Comparison of ENCODE assay signal across 22 cellular contexts in genomic region chr2:190333395-190333794, GRCh38. TPM values are rescaled to one million over a fixed set of nuclear protein-coding genes. Genes with fewer than 3 reads are reported as not detected.
DNase-seq lines count a peak whose midpoint lies in the region; ATAC-seq, FAIRE-seq and TF ChIP-seq lines count a peak whose summit lies in the region.
"Had no signal": no experiment of that assay in that cellular context is flagged by ENCODE, and none has a peak within 500 bp of the region (broad histone marks: within the 10 kb centered on the region; RNA-seq: fewer than 3 reads in every experiment).

No MANE protein-coding gene starts in this region.

- intact Hi-C loops in IMR-90 (cut with micrococcal nuclease), result no loop called here
- intact Hi-C loops in endothelial cell of umbilical vein (cut with micrococcal nuclease), result loop anchor here (5.0 to 10.0 kb wide), 2 partner anchors 351 to 469 kb away; no protein-coding TSS in a partner anchor
- intact Hi-C loops in lower lobe of right lung (cut with DNase I), result no loop called here

- H2AFZ ChIP-seq in IMR-90 (replicated peaks; ENCODE audit: low read length, poor library complexity) (no peak overlapping the region), endothelial cell of umbilical vein (ENCODE audit: low read depth, low read length) (peak overlapping the region; percentile 69)

- H3K9me3 Mint-ChIP-seq in activated CD8-positive, alpha-beta memory T cell treated with anti-CD3 and anti-CD28 coated beads, Interleukin-2, amount 10 ng/mL, durations not matched to agents 7 days and 5 days (ENCODE audit: low read depth), result no peaks in the 10 kb centered on the region
- H3K9me3 Mint-ChIP-seq: CD4-positive, alpha-beta memory T cell had no signal

- TF ChIP-seq RAD21 in IMR-90 (IDR thresholded peaks at IDR 0.05; ENCODE audit: low read length), result no peak

- H3K9ac ChIP-seq in IMR-90 (ENCODE audit: low read depth, low read length) (no peak overlapping the region), endothelial cell of umbilical vein (replicated peaks; ENCODE audit: extremely low read depth, insufficient read depth, low read length) (peak overlapping the region; percentile 21)
- H3K9ac ChIP-seq: BLaER1 had no signal

- peaks cover 2% of the 10 kb centered on the region for H3K36me3 Mint-ChIP-seq in activated CD8-positive, alpha-beta memory T cell treated with anti-CD3 and anti-CD28 coated beads, Interleukin-2, amount 10 ng/mL, durations not matched to agents 7 days and 5 days
- H3K36me3 Mint-ChIP-seq: CD4-positive, alpha-beta memory T cell had no signal

- TF ChIP-seq CTCF in IMR-90 (conservative IDR thresholded peaks at IDR 0.05; ENCODE audit: low read depth, low read length) (no peak), endothelial cell of umbilical vein (IDR thresholded peaks at IDR 0.05; ENCODE audit: extremely low read depth in 1 of 2, insufficient read depth in 1 of 2, low read depth in 1 of 2, low read length in 2 of 2) (no peak), lower lobe of right lung (IDR thresholded peaks at IDR 0.05) (no peak), suprapubic skin (IDR thresholded peaks at IDR 0.05) (no peak)

- WGBS in IMR-90 (ENCODE audit: extremely low coverage in 2 of 2, insufficient read length in 1 of 2), 2 experiments, result no CpG with 5 or more reads among the region's 8 CpGs
- WGBS in suprapubic skin, result 60% methylated on average over 8 of the region's 8 CpGs

- H3K4me3 ChIP-seq in IMR-90 (ENCODE audit: insufficient read depth, low read depth, low read length) (no peak overlapping the region), endothelial cell of umbilical vein (replicated peaks in 1 of 3; ENCODE audit: insufficient read depth in 1 of 3, low read depth in 1 of 3, low read length in 3 of 3) (no peak overlapping the region), lower lobe of right lung (no peak overlapping the region), suprapubic skin (no peak overlapping the region)
- H3K4me3 ChIP-seq: BLaER1 had no signal

- H3K27ac ChIP-seq in IMR-90 (ENCODE audit: insufficient read depth, low read length) (no peak overlapping the region), endothelial cell of umbilical vein (ENCODE audit: insufficient read depth, low read depth, low read length) (peak overlapping the region; percentile 77), lower lobe of right lung (peak overlapping the region; percentile 41), suprapubic skin (peak overlapping the region; percentile 23)
- H3K27ac ChIP-seq: BLaER1 had no signal

- H3K9me1 ChIP-seq in IMR-90 (ENCODE audit: insufficient read depth, low read length), result no peaks in the 10 kb centered on the region
- H3K9me1 ChIP-seq in endothelial cell of umbilical vein (replicated peaks; ENCODE audit: control insufficient read depth, extremely low read depth, insufficient read depth, low read length), result no peaks in the 10 kb centered on the region

- dilution Hi-C loops in IMR-90 (cut with HindIII; ENCODE audit: low sequenced_read_pairs, unreplicated experiment), result no loop called here
- dilution Hi-C loops in endothelial cell of umbilical vein (cut with MboI; ENCODE audit: extremely low pct_ligation_motif_present, low sequenced_read_pairs), result no loop called here

- no peak overlapping the region for H3K23ac ChIP-seq in IMR-90 (ENCODE audit: low read depth, low read length)

- H3K9me3 ChIP-seq in IMR-90 (ENCODE audit: control insufficient read depth, insufficient read depth, low read length) (no peaks in the 10 kb centered on the region), endothelial cell of umbilical vein (replicated peaks; ENCODE audit: control insufficient read depth, insufficient read depth, low read length) (no peaks in the 10 kb centered on the region), lower lobe of right lung (no peaks in the 10 kb centered on the region), suprapubic skin (no peaks in the 10 kb centered on the region)
- H3K9me3 ChIP-seq: BLaER1 had no signal

- H4K91ac ChIP-seq in IMR-90 (ENCODE audit: insufficient read depth, low read depth, low read length), result no peak overlapping the region

- H2AK5ac ChIP-seq in IMR-90 (ENCODE audit: low read depth, low read length), result no peak overlapping the region

- no peak overlapping the region for H2BK15ac ChIP-seq in IMR-90 (ENCODE audit: low read depth, low read length)

- in situ Hi-C loops in IMR-90 (cut with MboI; ENCODE audit: low sequenced_read_pairs) (no loop called here), G401 (cut with HindIII; ENCODE audit: low sequenced_read_pairs) (no loop called here)

- no peaks in the 10 kb centered on the region for H4K20me1 ChIP-seq in IMR-90 (ENCODE audit: insufficient read depth, low read length)
- H4K20me1 ChIP-seq in endothelial cell of umbilical vein (replicated peaks; ENCODE audit: control insufficient read depth, extremely low read depth, insufficient read depth, low read length), result no peaks in the 10 kb centered on the region
- H4K20me1 ChIP-seq: BLaER1 had no signal

- no peaks in the 10 kb centered on the region for H3K27me3 ChIP-seq in IMR-90 (ENCODE audit: control insufficient read depth, insufficient read depth, low read length)
- H3K27me3 ChIP-seq in endothelial cell of umbilical vein (ENCODE audit: control insufficient read depth in 2 of 2, insufficient read depth in 2 of 2, low read length in 2 of 2), result no peaks in the 10 kb centered on the region
- H3K27me3 ChIP-seq in lower lobe of right lung (ENCODE audit: low read depth), result no peaks in the 10 kb centered on the region
- no peaks in the 10 kb centered on the region for H3K27me3 ChIP-seq in suprapubic skin
- H3K27me3 ChIP-seq: BLaER1 had no signal

- no peak overlapping the region for H3K27ac Mint-ChIP-seq in activated CD8-positive, alpha-beta memory T cell treated with anti-CD3 and anti-CD28 coated beads, Interleukin-2, amount 10 ng/mL, durations not matched to agents 7 days and 5 days
- H3K27ac Mint-ChIP-seq: CD4-positive, alpha-beta memory T cell had no signal

- H3K4me2 ChIP-seq in IMR-90 (ENCODE audit: low read depth, low read length), result no peak overlapping the region
- H3K4me2 ChIP-seq in endothelial cell of umbilical vein (ENCODE audit: insufficient read depth, low read length), result peak overlapping the region; percentile 90
- H3K4me2 ChIP-seq: BLaER1 had no signal

- H3K14ac ChIP-seq in IMR-90 (replicated peaks; ENCODE audit: low read depth, low read length), result no peak overlapping the region

- no peak overlapping the region for H2BK20ac ChIP-seq in IMR-90 (ENCODE audit: low read depth, low read length)

- CTCF ChIA-PET in IMR-90 (lab: Yijun Ruan, JAX), result no interaction called here
- CTCF ChIA-PET in endothelial cell of umbilical vein (lab: Charles Lee), result interaction anchor here (0.9 to 2.2 kb wide), 4 partner anchors 9 to 13 kb away, joined by 3 to 9 read pairs (median 4); partner anchors contain the start of genes HIBCH and INPP1
- CTCF ChIA-PET in activated CD8-positive, alpha-beta memory T cell treated with anti-CD3 and anti-CD28 coated beads, Interleukin-2, amount 10 ng/mL, durations not matched to agents 7 days and 5 days (lab: Charles Lee), result no interaction called here

- no peak overlapping the region for H3K56ac ChIP-seq in IMR-90 (ENCODE audit: extremely low read depth, insufficient read depth, low read length)

- H3K79me1 ChIP-seq in IMR-90 (ENCODE audit: low read depth in 1 of 2, low read length in 2 of 2), result no peaks in the 10 kb centered on the region

- H2AK9ac ChIP-seq in IMR-90 (replicated peaks; ENCODE audit: low read depth, low read length, poor library complexity), result no peak overlapping the region

- H3K4me1 ChIP-seq in IMR-90 (ENCODE audit: control insufficient read depth, insufficient read depth, low read length) (no peaks in the 10 kb centered on the region), endothelial cell of umbilical vein (ENCODE audit: control insufficient read depth, extremely low read depth, insufficient read depth, low read length) (peaks cover 25% of the 10 kb centered on the region), lower lobe of right lung (no peaks in the 10 kb centered on the region), suprapubic skin (peaks cover 12% of the 10 kb centered on the region)
- H3K4me1 ChIP-seq: BLaER1 had no signal

- no peak for TF ChIP-seq EP300 in suprapubic skin (IDR thresholded peaks at IDR 0.05)

- no peak overlapping the region for H2BK120ac ChIP-seq in IMR-90 (ENCODE audit: low read depth, low read length)

- H3K27me3 Mint-ChIP-seq in activated CD8-positive, alpha-beta memory T cell treated with anti-CD3 and anti-CD28 coated beads, Interleukin-2, amount 10 ng/mL, durations not matched to agents 7 days and 5 days, result peaks cover 25% of the 10 kb centered on the region

- H3K4me3 Mint-ChIP-seq in activated CD8-positive, alpha-beta memory T cell treated with anti-CD3 and anti-CD28 coated beads, Interleukin-2, amount 10 ng/mL, durations not matched to agents 7 days and 5 days, result no peak overlapping the region
- H3K4me3 Mint-ChIP-seq: CD4-positive, alpha-beta memory T cell had no signal

- POLR2A ChIA-PET in IMR-90 (lab: Charles Lee; ENCODE audit: unreplicated experiment), result no interaction called here
- POLR2A ChIA-PET in endothelial cell of umbilical vein (lab: Charles Lee), result no interaction called here

- no TSS peak for BruUV-seq in IMR-90 (replicated peaks; lab: Mats Ljungman, UMichigan)
- BruUV-seq in endothelial cell of umbilical vein (replicated peaks; lab: Mats Ljungman, UMichigan), result no TSS peak

- FAIRE-seq in endothelial cell of umbilical vein (lab: Jason Lieb, UNC), result no peak
- FAIRE-seq: GM12892, GM18507, HTR-8/SVneo had no signal

- no peak overlapping the region for H4K5ac ChIP-seq in IMR-90 (ENCODE audit: low read depth, low read length)

- no peak overlapping the region for H3K4ac ChIP-seq in IMR-90 (ENCODE audit: low read depth, low read length)

- no peak for TF ChIP-seq POLR2A in IMR-90 (IDR thresholded peaks at IDR 0.05; ENCODE audit: low read depth, low read length)
- no peak for TF ChIP-seq POLR2A in endothelial cell of umbilical vein (IDR thresholded peaks at IDR 0.05; ENCODE audit: low read depth, low read length)
- no peak for TF ChIP-seq POLR2A in suprapubic skin (IDR thresholded peaks at IDR 0.05)

- H4K8ac ChIP-seq in IMR-90 (ENCODE audit: low read depth in 2 of 2, low read length in 2 of 2), result no peak overlapping the region

- no peaks in the 10 kb centered on the region for H3K36me3 ChIP-seq in IMR-90 (ENCODE audit: control insufficient read depth, insufficient read depth, low read length)
- no peaks in the 10 kb centered on the region for H3K36me3 ChIP-seq in endothelial cell of umbilical vein (ENCODE audit: control insufficient read depth in 2 of 2, extremely low read depth in 1 of 2, insufficient read depth in 2 of 2, low read length in 2 of 2)
- no peaks in the 10 kb centered on the region for H3K36me3 ChIP-seq in lower lobe of right lung
- no peaks in the 10 kb centered on the region for H3K36me3 ChIP-seq in suprapubic skin
- H3K36me3 ChIP-seq: BLaER1 had no signal

- H3K4me1 Mint-ChIP-seq in activated CD8-positive, alpha-beta memory T cell treated with anti-CD3 and anti-CD28 coated beads, Interleukin-2, amount 10 ng/mL, durations not matched to agents 7 days and 5 days, result no peaks in the 10 kb centered on the region
- H3K4me1 Mint-ChIP-seq: CD4-positive, alpha-beta memory T cell had no signal

- DNase-seq in IMR-90, result no peak
- DNase-seq in endothelial cell of umbilical vein (ENCODE audit: low read depth, low spot score), result no peak
- DNase-seq in lower lobe of right lung, result no peak
- no peak for DNase-seq in suprapubic skin (ENCODE audit: low spot score in 2 of 2)
- no peak for DNase-seq in activated CD8-positive, alpha-beta memory T cell treated with anti-CD3 and anti-CD28 coated beads, Interleukin-2, amount 10 ng/mL, durations not matched to agents 7 days and 5 days
- DNase-seq in G401 (ENCODE audit: low spot score), result no peak
- DNase-seq: CD4-positive, alpha-beta memory T cell; DMS153; EL; MM.1S; NCI-H1092; NCI-H146; NCI-H2081 treated with DMSO at 0.1 percent for 48 hours; NCI-H510A treated with DMSO at 0.1 percent for 48 hours; NCI-H774; OCI-M1; Right ventricle myocardium superior had no signal

- no peak overlapping the region for H2BK5ac ChIP-seq in IMR-90 (ENCODE audit: low read depth, low read length, poor library complexity, severe bottlenecking)

- no peaks in the 10 kb centered on the region for H3K79me2 ChIP-seq in endothelial cell of umbilical vein (ENCODE audit: control insufficient read depth, insufficient read depth, low read length)

- H3K18ac ChIP-seq in IMR-90 (ENCODE audit: low read depth, low read length), result no peak overlapping the region

- no peak for ATAC-seq in IMR-90 (ENCODE audit: low read depth)
- no peak for ATAC-seq in lower lobe of right lung
- ATAC-seq in HG02870 (IDR thresholded peaks at IDR 0.05; ENCODE audit: unreplicated experiment), result no peak
- no peak for ATAC-seq in activated CD8-positive, alpha-beta memory T cell treated with anti-CD3 and anti-CD28 coated beads, Interleukin-2, amount 10 ng/mL, durations not matched to agents 7 days and 5 days

RNA-seq across cellular contexts. Expression of gene INPP1, which starts 10.0 kb away (rescaled TPM):
- total RNA-seq in IMR-90 (2012; rRNA removed) (3.6 and 4.1 TPM in 2 replicates), endothelial cell of umbilical vein (32.6 and 36.8 TPM in 2 replicates), lower lobe of right lung (23.4 TPM), suprapubic skin (10 to 100 TPM; 14.0 to 26.5 (median 17.5) TPM)
- polyA plus RNA-seq in IMR-90 (2012; rRNA removed) (10.1 and 10.7 TPM in 2 replicates), endothelial cell of umbilical vein (9.3 and 10.6 TPM in 2 replicates)
- 3.0 and 5.1 TPM in 2 replicates for polyA plus RNA-seq in IMR-90 (2012; cell fraction: cytosol; rRNA removed)
- polyA plus RNA-seq in IMR-90 (2012; cell fraction: nucleus; rRNA removed; ENCODE audit: low replicate concordance), result 6.9 and 28.7 TPM in 2 replicates
- 15.1 and 15.6 TPM in 2 replicates for polyA plus RNA-seq in endothelial cell of umbilical vein (2011; cell fraction: cytosol; rRNA removed)
- polyA plus RNA-seq in endothelial cell of umbilical vein (2011; cell fraction: nucleus; rRNA removed), result 24.4 and 25.0 TPM in 2 replicates
- polyA plus RNA-seq in endothelial cell of umbilical vein (2012), result 30.3 and 38.4 TPM in 2 replicates
- 8.6 and 11.5 TPM in 2 replicates for polyA minus RNA-seq in endothelial cell of umbilical vein
- 6.8 TPM for polyA minus RNA-seq in endothelial cell of umbilical vein (2011; cell fraction: cytosol; rRNA and poly(A)+ RNA removed)
- 14.1 and 15.2 TPM in 2 replicates for polyA minus RNA-seq in endothelial cell of umbilical vein (2011; cell fraction: nucleus; rRNA and poly(A)+ RNA removed)
- total RNA-seq in activated CD8-positive, alpha-beta memory T cell treated with anti-CD3 and anti-CD28 coated beads, Interleukin-2, amount 10 ng/mL, durations not matched to agents 7 days and 5 days, result 10 to 100 TPM; 13.7 to 18.9 TPM
- 7.8 and 14.3 TPM in 2 replicates for total RNA-seq in G401 (2014; rRNA removed; shearing (Covaris generic))

RNA-seq across cellular contexts. Expression of gene HIBCH, which starts 13.8 kb away (rescaled TPM):
- total RNA-seq in IMR-90 (2012; rRNA removed), result 8.8 and 15.6 TPM in 2 replicates
- polyA plus RNA-seq in IMR-90 (2012; rRNA removed), result 8.3 and 11.9 TPM in 2 replicates
- 1.2 and 1.7 TPM in 2 replicates for polyA plus RNA-seq in IMR-90 (2012; cell fraction: cytosol; rRNA removed)
- 1.0 and 10.0 TPM in 2 replicates for polyA plus RNA-seq in IMR-90 (2012; cell fraction: nucleus; rRNA removed; ENCODE audit: low replicate concordance)
- total RNA-seq in endothelial cell of umbilical vein, result 23.2 and 24.7 TPM in 2 replicates
- polyA plus RNA-seq in endothelial cell of umbilical vein, result 3.3 and 6.4 TPM in 2 replicates
- 10.0 and 10.1 TPM in 2 replicates for polyA plus RNA-seq in endothelial cell of umbilical vein (2011; cell fraction: cytosol; rRNA removed)
- 21.3 and 23.6 TPM in 2 replicates for polyA plus RNA-seq in endothelial cell of umbilical vein (2011; cell fraction: nucleus; rRNA removed)
- polyA plus RNA-seq in endothelial cell of umbilical vein (2012), result 21.3 and 26.5 TPM in 2 replicates
- 20.3 and 21.9 TPM in 2 replicates for polyA minus RNA-seq in endothelial cell of umbilical vein
- polyA minus RNA-seq in endothelial cell of umbilical vein (2011; cell fraction: cytosol; rRNA and poly(A)+ RNA removed), result 3.2 TPM
- polyA minus RNA-seq in endothelial cell of umbilical vein (2011; cell fraction: nucleus; rRNA and poly(A)+ RNA removed), result 40.8 and 53.3 TPM in 2 replicates
- 24.3 TPM for total RNA-seq in lower lobe of right lung
- 10 to 100 TPM; 22.9 to 30.4 (median 24.9) TPM for total RNA-seq in suprapubic skin
- total RNA-seq in activated CD8-positive, alpha-beta memory T cell treated with anti-CD3 and anti-CD28 coated beads, Interleukin-2, amount 10 ng/mL, durations not matched to agents 7 days and 5 days, result 10 to 100 TPM; 17.2 to 18.7 TPM
- 8.4 and 16.2 TPM in 2 replicates for total RNA-seq in G401 (2014; rRNA removed; shearing (Covaris generic))
